ENCODE assay signal across 1 cellular context in genomic region chr18:54532222-54532621, GRCh38.
TF ChIP-seq lines count a peak whose summit lies in the region.

No MANE protein-coding gene starts in this region.

TF ChIP-seq in H1, 55 proteins besides CTCF, POLR2A, EP300 and RAD21 (continued from another document):
- TF ChIP-seq GTF2F1 (IDR thresholded peaks at IDR 0.05; ENCODE audit: borderline replicate concordance, low read depth, low read length) (no peak), TEAD4 (IDR thresholded peaks at IDR 0.05; ENCODE audit: low read depth, low read length) (peak; percentile 65; the same call in 1 of the 2 replicates), RNF2 (IDR thresholded peaks at IDR 0.05; ENCODE audit: borderline replicate concordance, low read depth, low read length, missing control alignments, poor library complexity, severe bottlenecking) (no peak)
